In the genomic region with DNA sequence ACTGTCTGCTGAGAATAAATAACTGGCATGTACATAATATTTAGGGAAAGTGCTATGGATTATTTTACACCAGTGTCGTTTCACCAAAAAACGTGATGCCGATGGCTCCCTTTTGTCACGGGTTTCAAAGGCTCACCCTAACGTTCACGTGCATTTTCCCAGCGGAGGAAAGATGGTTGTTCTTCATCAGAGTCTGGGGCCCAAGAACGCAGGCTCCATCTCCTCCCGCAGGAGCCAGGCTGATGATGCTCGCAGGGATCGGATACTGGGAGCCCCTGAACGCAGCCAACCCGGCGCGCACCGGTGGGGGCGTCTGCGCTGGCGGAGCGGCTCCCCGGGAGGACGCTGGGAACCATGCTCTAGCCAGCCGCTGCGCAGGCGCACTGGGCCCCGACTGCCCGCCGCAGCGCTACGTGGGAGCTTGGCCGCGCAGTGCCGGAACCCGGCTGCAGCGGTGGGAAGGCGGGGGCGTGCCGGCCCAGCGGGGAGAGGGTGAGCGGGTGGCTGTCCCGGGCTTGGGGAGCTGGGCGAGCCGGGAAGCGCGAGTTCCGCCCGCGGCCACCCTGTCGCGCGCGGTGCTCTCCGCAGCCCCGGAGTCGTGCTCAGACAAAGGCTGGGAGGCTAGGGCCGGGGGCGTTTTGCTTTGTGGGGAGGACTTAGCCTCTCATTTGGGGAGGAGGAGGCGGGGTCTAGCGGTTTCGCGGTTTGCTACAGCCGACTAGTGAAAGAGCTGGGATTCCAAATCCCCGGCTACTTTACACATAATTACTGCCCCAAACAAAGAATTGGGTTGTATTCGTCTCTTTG, we compare ENCODE assay signal across 8 cellular contexts. TPM values are rescaled to one million over a fixed set of nuclear protein-coding genes. Genes with fewer than 3 reads are reported as not detected.
A peak's percentile ranks its signal among the peaks of the same experiment; 100 is the strongest.
DNase-seq lines count a peak whose midpoint lies in the region; ATAC-seq and TF ChIP-seq lines count a peak whose summit lies in the region.

A gene (plus strand): TSS at position 793 of the 807 bp plus-strand sequence. CDS start 486 bp downstream, outside the sequence.

- ATAC-seq in GM19351 (IDR thresholded peaks at IDR 0.05; ENCODE audit: unreplicated experiment) (peak; percentile 74), HG03521 (IDR thresholded peaks at IDR 0.05; ENCODE audit: unreplicated experiment) (peak; percentile 85)

- H3K27ac ChIP-seq in C4-2B (peak within 1 kb of the TSS; percentile 71), dorsolateral prefrontal cortex (peak within 1 kb of the TSS in 58 of 59 donors; percentile 28 to 95 (median 86))

- TF ChIP-seq CTCF in C4-2B (conservative IDR thresholded peaks at IDR 0.05) = peak; percentile 20
- peak in 45 of 56 donors; percentile 18 to 62 (median 36) for TF ChIP-seq CTCF in dorsolateral prefrontal cortex (IDR thresholded peaks at IDR 0.05 in 54 of 56, conservative IDR thresholded peaks at IDR 0.05 in 2 of 56; ENCODE audit: low read depth in 1 of 56, partially characterized antibody in 56 of 56)
- peak in 1 of 3 donors; percentile 4 for TF ChIP-seq CTCF in lower leg skin (IDR thresholded peaks at IDR 0.05)

- no peaks in the 10 kb centered on the region for H3K27me3 ChIP-seq in dorsolateral prefrontal cortex

- intact Hi-C loops in dorsolateral prefrontal cortex (cut with DNase I) (loop anchor here in 1 of 2 donors (1.0 to 5.0 kb wide), 2 partner anchors 82 to 289 kb away; a partner anchor contains a TSS), lower leg skin (cut with DNase I; ENCODE audit: low total_unique reads) (no loop called here)

- 0 to 1% methylated on average over 40 to 63 of the region's 64 CpGs for WGBS in lower leg skin, 2 donors

- DNase-seq in NCI-H748 (lab: John Stamatoyannopoulos, UW; ENCODE audit: unreplicated experiment) (peak; percentile 100), dorsolateral prefrontal cortex (peak; percentile 81 to 95 (median 89)), lower leg skin (ENCODE audit: low spot score in 2 of 2) (peak; percentile 75 to 96)
- DNase-seq in activated CD4-positive, alpha-beta T cell treated with anti-CD3 and anti-CD28 coated beads, Interleukin-2, amount 50 U/mL, for 48 hours = peak; percentile 92
- DNase-seq in stimulated activated CD4-positive, alpha-beta T cell treated with anti-CD3 and anti-CD28 coated beads, Interleukin-4, amount 100 ng/mL, for 24 hours = peak; percentile 87

- TF ChIP-seq POLR2A in lower leg skin (IDR thresholded peaks at IDR 0.05) = no peak

- H3K4me3 ChIP-seq in dorsolateral prefrontal cortex (peak within 1 kb of the TSS; percentile 37 to 93 (median 79)), lower leg skin (ENCODE audit: low read depth, poor library complexity, severe bottlenecking) (peak within 1 kb of the TSS; percentile 69)

RNA-seq across cellular contexts. Expression of the gene that starts here (rescaled TPM):
- total RNA-seq in dorsolateral prefrontal cortex (10 to 100 TPM in 94 of 120 experiments, 1 to 10 TPM in 26; 5.1 to 18.3 (median 12.0) TPM), lower leg skin (under 1 TPM in 3 of 4 donors, not detected in 1; 0.52 to 0.81 (median 0.76) TPM)

Comparison
In these comparisons a context has a peak if more than half of its experiments do, and no peak if none do; other contexts are left out.
1. Peak in every context shown above with its lines: DNase-seq, ATAC-seq, H3K4me3 ChIP-seq and H3K27ac ChIP-seq.
2. Peak in DNase-seq and H3K4me3 ChIP-seq in lower leg skin; RNA of the gene not detected or under 1 TPM.